ENCODE assay signal across 3 cellular contexts in genomic region chr18:22827216-22827615, GRCh38.
TF ChIP-seq lines count a peak whose summit lies in the region.

No MANE protein-coding gene starts in this region.

TF ChIP-seq in Ishikawa, 13 proteins besides CTCF, POLR2A, EP300 and RAD21:
- TF ChIP-seq EGR1 (IDR thresholded peaks at IDR 0.05) (no peak), TEAD4 (IDR thresholded peaks at IDR 0.05) (no peak), TCF12 (IDR thresholded peaks at IDR 0.05; ENCODE audit: low read depth) (no peak), CEBPB (IDR thresholded peaks at IDR 0.05) (peak; percentile 88)

TF ChIP-seq in H1, 55 proteins besides CTCF, POLR2A, EP300 and RAD21:
- TF ChIP-seq ZNF274 (IDR thresholded peaks at IDR 0.05; ENCODE audit: borderline replicate concordance, extremely low read depth, low read length): no peak
- no peak for TF ChIP-seq MAFK (IDR thresholded peaks at IDR 0.05; ENCODE audit: low read depth, low read length)
- no peak for TF ChIP-seq BACH1 (IDR thresholded peaks at IDR 0.05; ENCODE audit: low read length)
- TF ChIP-seq SP4 (IDR thresholded peaks at IDR 0.05; ENCODE audit: low read length): no peak
- TF ChIP-seq RFX5 (IDR thresholded peaks at IDR 0.05; ENCODE audit: borderline replicate concordance, low read depth, low read length): no peak
- no peak for TF ChIP-seq EGR1 (IDR thresholded peaks at IDR 0.05; ENCODE audit: borderline replicate concordance, low read depth, low read length)
- no peak for TF ChIP-seq CHD1 (IDR thresholded peaks at IDR 0.05; ENCODE audit: low read depth, low read length)
- no peak for TF ChIP-seq E2F6 (IDR thresholded peaks at IDR 0.05)

TF ChIP-seq in SK-N-SH, 30 proteins besides CTCF, POLR2A, EP300 and RAD21:
- TF ChIP-seq REST (IDR thresholded peaks at IDR 0.05; ENCODE audit: low read depth, low read length) (no peak), CHD2 (IDR thresholded peaks at IDR 0.05; ENCODE audit: low read length, partially characterized antibody) (no peak), RXRA (IDR thresholded peaks at IDR 0.05; ENCODE audit: borderline replicate concordance, low read depth) (no peak), TAF1 (IDR thresholded peaks at IDR 0.05; ENCODE audit: borderline replicate concordance, low read depth, low read length) (no peak), MAX (IDR thresholded peaks at IDR 0.05; ENCODE audit: low read depth) (no peak), USF1 (IDR thresholded peaks at IDR 0.05; ENCODE audit: borderline replicate concordance, low read depth) (no peak), ZBTB33 (IDR thresholded peaks at IDR 0.05; ENCODE audit: borderline replicate concordance, low read depth) (no peak)
